29 cellular contexts compared by ENCODE assay signal in the genomic region with DNA sequence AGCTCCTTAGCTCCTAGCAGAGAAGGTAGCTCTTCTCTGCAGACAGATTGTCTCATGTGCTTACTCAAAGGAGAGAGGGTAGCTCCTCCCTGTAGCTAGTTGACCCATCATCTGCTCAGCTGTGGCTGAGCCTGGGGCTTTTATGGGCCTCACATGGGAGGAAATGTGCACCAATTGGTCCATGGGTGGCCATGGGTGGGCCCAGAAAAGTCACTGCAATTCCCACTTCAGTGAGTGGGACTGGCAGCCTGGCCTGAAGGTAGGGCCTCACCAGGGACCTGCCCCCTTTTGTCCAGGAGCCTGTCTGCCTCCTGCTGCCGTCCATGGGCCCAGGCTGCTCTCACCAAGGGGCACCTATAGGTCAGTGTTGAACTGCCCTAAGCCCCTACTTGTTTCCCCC.
"Had no signal": no experiment of that assay in that cellular context is flagged by ENCODE, and none has a peak within 500 bp of the region (broad histone marks: within the 10 kb centered on the region; RNA-seq: fewer than 3 reads in every experiment).

No MANE protein-coding gene starts in this region.

- ATAC-seq: activated CD8-positive, alpha-beta T cell treated with anti-CD3 and anti-CD28 coated beads for 36 hours; activated T-cell treated with anti-CD3 and anti-CD28 coated beads, Interleukin-2, amount 50 U/mL, for 72 hours; activated T-helper 17 cell treated with anti-CD3 and anti-CD28 coated beads, Interleukin-2, amount 50 U/mL, for 72 hours; Panc1; SK-N-SH treated with all-trans-retinoic acid at 6 μM for 48 hours had no signal

- FAIRE-seq: bronchial epithelial cell had no signal

- H3K36me3 Mint-ChIP-seq: activated naive CD8-positive, alpha-beta T cell treated with anti-CD3 and anti-CD28 coated beads for 36 hours had no signal

- H3K4me1 Mint-ChIP-seq: activated naive CD8-positive, alpha-beta T cell treated with anti-CD3 and anti-CD28 coated beads for 36 hours; activated T-helper 17 cell treated with anti-CD3 and anti-CD28 coated beads, Interleukin-2, amount 50 U/mL, for 72 hours had no signal

- H3K27ac ChIP-seq: WERI-Rb-1 had no signal

- H3K27me3 Mint-ChIP-seq: activated CD8-positive, alpha-beta T cell treated with anti-CD3 and anti-CD28 coated beads for 36 hours; activated naive CD8-positive, alpha-beta T cell treated with anti-CD3 and anti-CD28 coated beads for 36 hours; activated T-helper 17 cell treated with anti-CD3 and anti-CD28 coated beads, Interleukin-2, amount 50 U/mL, for 72 hours had no signal

- H3K4me3 Mint-ChIP-seq: activated CD8-positive, alpha-beta T cell treated with anti-CD3 and anti-CD28 coated beads for 36 hours; activated naive CD8-positive, alpha-beta T cell treated with anti-CD3 and anti-CD28 coated beads for 36 hours; activated T-cell treated with anti-CD3 and anti-CD28 coated beads, Interleukin-2, amount 50 U/mL, for 72 hours; activated T-helper 17 cell treated with anti-CD3 and anti-CD28 coated beads, Interleukin-2, amount 50 U/mL, for 72 hours; brain had no signal

- H3K27ac Mint-ChIP-seq: activated CD8-positive, alpha-beta T cell treated with anti-CD3 and anti-CD28 coated beads for 36 hours; activated naive CD8-positive, alpha-beta T cell treated with anti-CD3 and anti-CD28 coated beads for 36 hours; activated T-cell treated with anti-CD3 and anti-CD28 coated beads, Interleukin-2, amount 50 U/mL, for 72 hours; activated T-helper 17 cell treated with anti-CD3 and anti-CD28 coated beads, Interleukin-2, amount 50 U/mL, for 72 hours; brain had no signal

- DNase-seq: activated CD4-positive, alpha-beta T cell treated with anti-CD3 and anti-CD28 coated beads for 1 hour; activated CD4-positive, alpha-beta T cell treated with anti-CD3 and anti-CD28 coated beads for 48 hours; activated CD4-positive, CD25-positive, alpha-beta regulatory T cell; activated CD8-positive, alpha-beta T cell treated with anti-CD3 and anti-CD28 coated beads for 36 hours; activated effector memory CD4-positive, alpha-beta T cell treated with anti-CD3 and anti-CD28 coated beads, Interleukin-2, amount 50 U/mL, for 16 hours; activated naive CD4-positive, alpha-beta T cell; activated naive CD4-positive, alpha-beta T cell treated with anti-CD3 and anti-CD28 coated beads, Interleukin-2, amount 50 U/mL, for 16 hours; activated naive CD8-positive, alpha-beta T cell treated with anti-CD3 and anti-CD28 coated beads for 36 hours; activated T-cell treated with anti-CD3 and anti-CD28 coated beads, Interleukin-2, amount 50 U/mL, for 1 hour; activated T-cell treated with anti-CD3 and anti-CD28 coated beads, Interleukin-2, amount 50 U/mL, for 72 hours; amniotic stem cell; cerebellar nuclear complex; NCI-H1105; NCI-H1417 treated with DMSO at 0.1 percent for 48 hours; NCI-H187 treated with DMSO at 0.1 percent for 48 hours; NCI-H2081 treated with DMSO at 0.1 percent for 48 hours; NCI-H345; NCI-H524 treated with DMSO at 0.1 percent for 48 hours; SHP77 treated with DMSO at 0.1 percent for 48 hours; SW 1271; T-helper 1 cell; T-helper 2 cell; T1000; WERI-Rb-1 had no signal
